In the genomic region with DNA sequence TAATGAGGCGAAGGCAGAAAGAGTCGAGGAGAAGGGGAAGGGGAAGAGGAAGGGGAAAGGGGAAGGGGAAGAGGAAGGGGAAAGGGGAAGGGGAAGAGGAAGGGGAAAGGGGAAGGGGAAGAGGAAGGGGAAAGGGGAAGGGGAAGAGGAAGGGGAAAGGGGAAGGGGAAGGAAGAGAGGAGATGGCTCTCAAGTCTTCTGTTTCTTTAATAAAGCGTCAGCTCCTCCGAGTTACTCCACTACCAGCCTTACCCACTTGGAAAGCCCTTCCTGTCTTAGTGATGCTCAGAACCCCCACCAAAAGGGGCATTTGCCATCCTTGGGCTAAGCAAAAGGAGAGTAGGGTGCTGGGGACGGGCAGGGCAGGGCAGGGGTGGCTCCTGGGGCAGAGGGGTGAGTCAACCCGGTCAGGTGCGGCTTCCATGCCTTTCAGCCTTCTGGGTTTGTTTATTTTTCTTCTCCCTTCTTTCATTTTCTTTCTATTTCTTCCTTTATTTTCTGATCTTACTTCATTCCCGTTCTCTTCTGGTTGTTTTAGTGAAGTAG, we compare ENCODE assay signal across 10 cellular contexts. TPM values are rescaled to one million over a fixed set of nuclear protein-coding genes. Genes with fewer than 3 reads are reported as not detected.
A peak's percentile ranks its signal among the peaks of the same experiment; 100 is the strongest.
DNase-seq lines count a peak whose midpoint lies in the region; ATAC-seq, FAIRE-seq and TF ChIP-seq lines count a peak whose summit lies in the region.
"Had no signal": no experiment of that assay in that cellular context is flagged by ENCODE, and none has a peak within 500 bp of the region (broad histone marks: within the 10 kb centered on the region; RNA-seq: fewer than 3 reads in every experiment).

No MANE protein-coding gene starts in this region.

- H3K36me3 ChIP-seq in CD8-positive, alpha-beta memory T cell (ENCODE audit: insufficient read depth, low read length), result no peaks in the 10 kb centered on the region
- H3K36me3 ChIP-seq in PC-9 (ENCODE audit: low read depth) (no peaks in the 10 kb centered on the region), pancreas (no peaks in the 10 kb centered on the region), A673 (ENCODE audit: insufficient read depth, low read length, poor library complexity, severe bottlenecking) (no peaks in the 10 kb centered on the region)

- H3F3A ChIP-seq in PC-9 (ENCODE audit: insufficient read depth, low read depth), result no peaks in the 10 kb centered on the region

- no peak for DNase-seq in CD8-positive, alpha-beta memory T cell
- DNase-seq in PC-9 (peak in 1 of 2 experiments; percentile 8), germinal center (ENCODE audit: low spot score) (peak; percentile 15), pancreas (no peak), putamen (ENCODE audit: low spot score) (no peak), hypothalamus (lab: John Stamatoyannopoulos, UW) (no peak), A673 (ENCODE audit: low spot score) (no peak)
- DNase-seq: DND-41 had no signal

- TF ChIP-seq CTCF in PC-9 (conservative IDR thresholded peaks at IDR 0.05) (no peak), pancreas (IDR thresholded peaks at IDR 0.05) (no peak), A673 (conservative IDR thresholded peaks at IDR 0.05; ENCODE audit: low read depth, low read length) (no peak)

- H3K27me3 ChIP-seq in CD8-positive, alpha-beta memory T cell (ENCODE audit: insufficient read depth, low read length, poor library complexity, severe bottlenecking), result no peaks in the 10 kb centered on the region
- H3K27me3 ChIP-seq in PC-9 (ENCODE audit: insufficient read depth, low read depth) (peaks cover 45% of the 10 kb centered on the region), pancreas (peaks cover 0 to 3% (median 1%) of the 10 kb centered on the region in 4 donors), A673 (replicated peaks; ENCODE audit: insufficient read depth, low read depth, low read length, poor library complexity) (peaks cover 78% of the 10 kb centered on the region)

- no peaks in the 10 kb centered on the region for H3K9me2 ChIP-seq in PC-9 (ENCODE audit: insufficient read depth)

- intact Hi-C loops in PC-9 (cut with micrococcal nuclease; ENCODE audit: unreplicated experiment), result no loop called here
- intact Hi-C loops in pancreas (cut with DNase I), result no loop called here
- intact Hi-C loops in A673 (cut with micrococcal nuclease; ENCODE audit: unreplicated experiment), result no loop called here

- peak overlapping the region; percentile 62 for H3K4me3 ChIP-seq in CD8-positive, alpha-beta memory T cell (ENCODE audit: low read length)
- H3K4me3 ChIP-seq in PC-9 (peak overlapping the region; percentile 54; the same call in 1 of the 2 replicates), pancreas (peak overlapping the region in 3 of 4 donors; percentile 35 to 64 (median 47)), A673 (ENCODE audit: low read depth, low read length, poor library complexity, severe bottlenecking) (no peak overlapping the region)

- peak overlapping the region; percentile 38 for H3K27ac ChIP-seq in CD8-positive, alpha-beta memory T cell (ENCODE audit: low read depth, low read length)
- H3K27ac ChIP-seq in PC-9 (no peak overlapping the region), pancreas (no peak overlapping the region), A673 (ENCODE audit: low read depth, low read length, poor library complexity, severe bottlenecking) (no peak overlapping the region)

- H2AFZ ChIP-seq in PC-9, result no peak overlapping the region

- peaks cover 40 to 47% (median 46%) of the 10 kb centered on the region in 3 donors for H3K4me1 Mint-ChIP-seq in CD8-positive, alpha-beta memory T cell

- peak overlapping the region; percentile 96 for H3K4me2 ChIP-seq in PC-9

- peak overlapping the region; percentile 22 to 88 (median 59) for H3K27ac Mint-ChIP-seq in CD8-positive, alpha-beta memory T cell

- H3K79me2 ChIP-seq in PC-9 (ENCODE audit: low read depth), result no peaks in the 10 kb centered on the region

- CTCF ChIA-PET in CD8-positive, alpha-beta memory T cell (lab: Charles Lee), result no interaction called here
- CTCF ChIA-PET in PC-9 (lab: Charles Lee), result interaction anchor here (0.6 kb wide), 1 partner anchor 431 kb away, joined by 4 read pairs; no protein-coding TSS in a partner anchor
- CTCF ChIA-PET in A673 (lab: Charles Lee), result no interaction called here

- peaks cover 6 to 18% of the 10 kb centered on the region in 2 donors for H3K27me3 Mint-ChIP-seq in CD8-positive, alpha-beta memory T cell

- H3K4me1 ChIP-seq in CD8-positive, alpha-beta memory T cell (ENCODE audit: insufficient read depth, low read length), result peaks cover 39% of the 10 kb centered on the region
- H3K4me1 ChIP-seq in PC-9 (replicated peaks; ENCODE audit: insufficient read depth) (0 out of 2 replicates have a peak, but pooled peaks cover 9% of the 10 kb centered on the region), pancreas (no peaks in the 10 kb centered on the region), A673 (ENCODE audit: insufficient read depth, low read length, poor library complexity, severe bottlenecking) (peaks cover 4% of the 10 kb centered on the region)

- peak overlapping the region; percentile 59 to 95 (median 82) for H3K4me3 Mint-ChIP-seq in CD8-positive, alpha-beta memory T cell

- ATAC-seq in pancreas (no peak), HG02840 (IDR thresholded peaks at IDR 0.05; ENCODE audit: low FRiP score, unreplicated experiment) (no peak)

- no peaks in the 10 kb centered on the region for H3K9me3 Mint-ChIP-seq in CD8-positive, alpha-beta memory T cell

- peaks cover 0 to 8% (median 0%) of the 10 kb centered on the region in 3 donors for H3K36me3 Mint-ChIP-seq in CD8-positive, alpha-beta memory T cell

- 37 to 47% methylated on average over 6 to 8 of the region's 8 CpGs for WGBS in pancreas, 2 donors

- no peak for FAIRE-seq in pancreas (lab: Jason Lieb, UNC)

- BruUV-seq in PC-9 (replicated peaks; lab: Mats Ljungman, UMichigan) (no TSS peak), A673 (replicated peaks; lab: Mats Ljungman, UMichigan) (no TSS peak)

- no peaks in the 10 kb centered on the region for H3K9me3 ChIP-seq in CD8-positive, alpha-beta memory T cell (ENCODE audit: low read length)
- no peaks in the 10 kb centered on the region for H3K9me3 ChIP-seq in PC-9 (ENCODE audit: insufficient read depth, low read depth)
- no peaks in the 10 kb centered on the region for H3K9me3 ChIP-seq in pancreas
- peaks cover 9% of the 10 kb centered on the region for H3K9me3 ChIP-seq in A673 (ENCODE audit: low read depth, low read length, poor library complexity, severe bottlenecking)

- H4K20me1 ChIP-seq in PC-9 (ENCODE audit: insufficient read depth), result no peaks in the 10 kb centered on the region

- POLR2A ChIA-PET in CD8-positive, alpha-beta memory T cell (lab: Charles Lee), result no interaction called here
- POLR2A ChIA-PET in PC-9 (lab: Charles Lee; ENCODE audit: unreplicated experiment), result no interaction called here
- POLR2A ChIA-PET in A673 (lab: Charles Lee; ENCODE audit: low non-redundant PET), result no interaction called here

RNA-seq across cellular contexts. Expression of gene CLIC5, which starts 0.5 kb away (rescaled TPM):
- 1 to 10 TPM; 6.4 to 7.2 TPM for total RNA-seq in CD8-positive, alpha-beta memory T cell
- polyA plus RNA-seq in CD8-positive, alpha-beta memory T cell, result 4.8 TPM
- total RNA-seq in PC-9 (2021) (2.0 and 2.1 TPM in 2 replicates), pancreas (1 to 10 TPM in 4 of 6 donors, under 1 TPM in 2; 0.83 to 2.1 (median 1.6) TPM), A673 (2021) (not detected in 2 replicates)
- polyA plus RNA-seq in pancreas, result 1 to 10 TPM in 1 of 2 donors, under 1 TPM in 1; 0.53 to 1.1 TPM
- total RNA-seq: NCI-H460 had no signal
